In genomic region chr20:36154696-36155628, GRCh38 we compare ENCODE assay signal across 9 cellular contexts. TPM values are rescaled to one million over a fixed set of nuclear protein-coding genes. Genes with fewer than 3 reads are reported as not detected.
DNase-seq lines count a peak whose midpoint lies in the region; ATAC-seq and TF ChIP-seq lines count a peak whose summit lies in the region.
"Had no signal": no experiment of that assay in that cellular context is flagged by ENCODE, and none has a peak within 500 bp of the region (broad histone marks: within the 10 kb centered on the region; RNA-seq: fewer than 3 reads in every experiment).

TSS of gene EPB41L1 (plus strand) at chr20:36154740. CDS start at chr20:36173778, 19,038 bp downstream.

- no peak for ATAC-seq in left ventricle myocardium superior

- H3K36me3 Mint-ChIP-seq in activated CD4-positive, alpha-beta T cell treated with anti-CD3 and anti-CD28 coated beads, Interleukin-2, amount 10 ng/mL, durations not matched to agents 7 days and 5 days (ENCODE audit: low read depth), result no peaks in the 10 kb centered on the region
- no peaks in the 10 kb centered on the region for H3K36me3 Mint-ChIP-seq in activated naive CD8-positive, alpha-beta T cell

- H3K9me3 Mint-ChIP-seq in activated CD4-positive, alpha-beta T cell treated with anti-CD3 and anti-CD28 coated beads, Interleukin-2, amount 10 ng/mL, durations not matched to agents 7 days and 5 days, result no peaks in the 10 kb centered on the region
- H3K9me3 Mint-ChIP-seq in activated naive CD8-positive, alpha-beta T cell (ENCODE audit: low read depth), result no peaks in the 10 kb centered on the region

- H3K27me3 Mint-ChIP-seq in activated CD4-positive, alpha-beta T cell treated with anti-CD3 and anti-CD28 coated beads, Interleukin-2, amount 10 ng/mL, durations not matched to agents 7 days and 5 days, result peaks cover 23% of the 10 kb centered on the region
- peaks cover 11% of the 10 kb centered on the region for H3K27me3 Mint-ChIP-seq in activated naive CD8-positive, alpha-beta T cell

- H3K4me3 ChIP-seq in prostate gland, result peak within 1 kb of the TSS; percentile 50 to 52

- DNase-seq in activated CD4-positive, alpha-beta T cell treated with anti-CD3 and anti-CD28 coated beads, Interleukin-2, amount 10 ng/mL, durations not matched to agents 7 days and 5 days, result no peak
- no peak for DNase-seq in activated CD4-positive, alpha-beta T cell treated with anti-CD3 and anti-CD28 coated beads, Interleukin-2, amount 50 U/mL, for 4 hours
- DNase-seq in left ventricle myocardium superior, result no peak
- peak; percentile 27 for DNase-seq in prostate gland (ENCODE audit: low spot score)
- no peak for DNase-seq in central memory CD4-positive, alpha-beta T cell
- no peak for DNase-seq in germinal center (ENCODE audit: low spot score)
- no peak for DNase-seq in activated CD8-positive, alpha-beta memory T cell treated with anti-CD3 and anti-CD28 coated beads, Interleukin-2, amount 50 U/mL, for 48 hours

- no peaks in the 10 kb centered on the region for H3K36me3 ChIP-seq in prostate gland

- no peak for TF ChIP-seq POLR2A in prostate gland (IDR thresholded peaks at IDR 0.05)

- H3K4me3 Mint-ChIP-seq in activated CD4-positive, alpha-beta T cell treated with anti-CD3 and anti-CD28 coated beads, Interleukin-2, amount 10 ng/mL, durations not matched to agents 7 days and 5 days, result peak within 1 kb of the TSS; percentile 25
- peak within 1 kb of the TSS; percentile 81 for H3K4me3 Mint-ChIP-seq in activated naive CD8-positive, alpha-beta T cell

- 20% methylated on average over 21 of the region's 51 CpGs for whole genome bisulfite sequencing in prostate gland

- peaks cover 5% of the 10 kb centered on the region for H3K4me1 ChIP-seq in prostate gland (replicated peaks)

- POLR2A ChIA-PET in activated CD4-positive, alpha-beta T cell treated with anti-CD3 and anti-CD28 coated beads, Interleukin-2, amount 10 ng/mL, durations not matched to agents 7 days and 5 days (lab: Charles Lee), result no interaction called here

- H3K4me1 Mint-ChIP-seq in activated CD4-positive, alpha-beta T cell treated with anti-CD3 and anti-CD28 coated beads, Interleukin-2, amount 10 ng/mL, durations not matched to agents 7 days and 5 days, result peaks cover 2% of the 10 kb centered on the region
- H3K4me1 Mint-ChIP-seq in activated naive CD8-positive, alpha-beta T cell (ENCODE audit: low read depth), result peaks cover 10% of the 10 kb centered on the region

- intact Hi-C loops in left ventricle myocardium superior (cut with micrococcal nuclease) (loop anchor here (5.0 kb wide), 1 partner anchor 42 kb away; no protein-coding TSS in a partner anchor), prostate gland (cut with DNase I) (loop anchor here (5.0 kb wide), 1 partner anchor 42 kb away; no protein-coding TSS in a partner anchor)

- H3K9me3 ChIP-seq in prostate gland, result no peaks in the 10 kb centered on the region

- H3K27ac Mint-ChIP-seq in activated CD4-positive, alpha-beta T cell treated with anti-CD3 and anti-CD28 coated beads, Interleukin-2, amount 10 ng/mL, durations not matched to agents 7 days and 5 days, result no peak within 1 kb of the TSS
- H3K27ac Mint-ChIP-seq in activated naive CD8-positive, alpha-beta T cell, result no peak within 1 kb of the TSS

- no peaks in the 10 kb centered on the region for H3K27me3 ChIP-seq in prostate gland (replicated peaks; ENCODE audit: insufficient read depth)

- no peak for TF ChIP-seq CTCF in prostate gland (IDR thresholded peaks at IDR 0.05)

- CTCF ChIA-PET in activated CD4-positive, alpha-beta T cell treated with anti-CD3 and anti-CD28 coated beads, Interleukin-2, amount 10 ng/mL, durations not matched to agents 7 days and 5 days (lab: Charles Lee), result interaction anchor here (1.0 kb wide), 1 partner anchor 17 kb away, joined by 3 read pairs; no protein-coding TSS in a partner anchor

- peak within 1 kb of the TSS; percentile 73 to 87 for H3K27ac ChIP-seq in prostate gland
- H3K27ac ChIP-seq: epithelial cell of prostate had no signal

RNA-seq across cellular contexts. Expression of gene EPB41L1, which starts in this region (rescaled TPM):
- under 1 TPM in 1 of 2 experiments, not detected in 1; 0.22 TPM for total RNA-seq in activated CD4-positive, alpha-beta T cell treated with anti-CD3 and anti-CD28 coated beads, Interleukin-2, amount 10 ng/mL, durations not matched to agents 7 days and 5 days
- total RNA-seq in left ventricle myocardium superior, result 19.6 TPM
- 10 to 100 TPM; 27.7 to 91.1 TPM for total RNA-seq in prostate gland

Comparison
In these comparisons a context has a peak if more than half of its experiments do, and no peak if none do; other contexts are left out.
1. RNA of gene EPB41L1 (total RNA-seq): 27.7 to 91.1 TPM in prostate gland and 19.6 TPM in left ventricle myocardium superior (single experiment); 0.22 TPM in activated CD4-positive, alpha-beta T cell treated with anti-CD3 and anti-CD28 coated beads, Interleukin-2, amount 10 ng/mL, durations not matched to agents 7 days and 5 days; every median in the first group is over 10 times any median in the second.